ENCODE assay signal across 8 cellular contexts in genomic region chr13:45055198-45055901, GRCh38.
DNase-seq lines count a peak whose midpoint lies in the region; ATAC-seq and TF ChIP-seq lines count a peak whose summit lies in the region.

No MANE protein-coding gene starts in this region.

- DNase-seq in SW480 (ENCODE audit: low spot score) (peak; percentile 97), esophagus muscularis mucosa (ENCODE audit: extremely low spot score) (no peak), NCI-H128 (lab: John Stamatoyannopoulos, UW; ENCODE audit: unreplicated experiment) (no peak)
- DNase-seq in stimulated activated CD4-positive, alpha-beta T cell treated with anti-CD3 and anti-CD28 coated beads, Interleukin-2, amount 100 ng/mL, for 4 hours (ENCODE audit: low read depth), result peak; percentile 52

- H3K27me3 ChIP-seq in esophagus muscularis mucosa, result no peaks in the 10 kb centered on the region

- intact Hi-C loops in esophagus muscularis mucosa (cut with DNase I), result no loop called here

- no peak for TF ChIP-seq CTCF in esophagus muscularis mucosa (IDR thresholded peaks at IDR 0.05)

- no peak for TF ChIP-seq POLR2A in esophagus muscularis mucosa (IDR thresholded peaks at IDR 0.05; ENCODE audit: low read depth)

- peak overlapping the region; percentile 51 to 67 (median 64) for H3K27ac ChIP-seq in esophagus muscularis mucosa (replicated peaks in 1 of 4)

- H3K4me3 ChIP-seq in esophagus muscularis mucosa, result no peak overlapping the region

- peaks cover 0 to 28% (median 27%) of the 10 kb centered on the region in 4 donors for H3K4me1 ChIP-seq in esophagus muscularis mucosa

- no peaks in the 10 kb centered on the region for H3K36me3 ChIP-seq in esophagus muscularis mucosa

- WGBS in esophagus muscularis mucosa, result 50% methylated on average over 8 of the region's 8 CpGs

- ATAC-seq in GM18517 (IDR thresholded peaks at IDR 0.05; ENCODE audit: unreplicated experiment) (peak; percentile 57), HG02938 (IDR thresholded peaks at IDR 0.05; ENCODE audit: unreplicated experiment) (peak; percentile 95), HG02763 (IDR thresholded peaks at IDR 0.05; ENCODE audit: unreplicated experiment) (no peak), HG03039 (IDR thresholded peaks at IDR 0.05; ENCODE audit: unreplicated experiment) (no peak)

- no peak for TF ChIP-seq EP300 in esophagus muscularis mucosa (IDR thresholded peaks at IDR 0.05)

- H3K9me3 ChIP-seq in esophagus muscularis mucosa, result no peaks in the 10 kb centered on the region

Comparison
In these comparisons a context has a peak if more than half of its experiments do, and no peak if none do; other contexts are left out.
1. ATAC-seq: peak in GM18517 (single experiment) and HG02938 (single experiment); none in HG02763 (single experiment) and HG03039 (single experiment).
2. DNase-seq: peak in SW480 (single experiment) and stimulated activated CD4-positive, alpha-beta T cell treated with anti-CD3 and anti-CD28 coated beads, Interleukin-2, amount 100 ng/mL, for 4 hours (single experiment); none in esophagus muscularis mucosa (single experiment) and NCI-H128 (single experiment).